In the genomic region with DNA sequence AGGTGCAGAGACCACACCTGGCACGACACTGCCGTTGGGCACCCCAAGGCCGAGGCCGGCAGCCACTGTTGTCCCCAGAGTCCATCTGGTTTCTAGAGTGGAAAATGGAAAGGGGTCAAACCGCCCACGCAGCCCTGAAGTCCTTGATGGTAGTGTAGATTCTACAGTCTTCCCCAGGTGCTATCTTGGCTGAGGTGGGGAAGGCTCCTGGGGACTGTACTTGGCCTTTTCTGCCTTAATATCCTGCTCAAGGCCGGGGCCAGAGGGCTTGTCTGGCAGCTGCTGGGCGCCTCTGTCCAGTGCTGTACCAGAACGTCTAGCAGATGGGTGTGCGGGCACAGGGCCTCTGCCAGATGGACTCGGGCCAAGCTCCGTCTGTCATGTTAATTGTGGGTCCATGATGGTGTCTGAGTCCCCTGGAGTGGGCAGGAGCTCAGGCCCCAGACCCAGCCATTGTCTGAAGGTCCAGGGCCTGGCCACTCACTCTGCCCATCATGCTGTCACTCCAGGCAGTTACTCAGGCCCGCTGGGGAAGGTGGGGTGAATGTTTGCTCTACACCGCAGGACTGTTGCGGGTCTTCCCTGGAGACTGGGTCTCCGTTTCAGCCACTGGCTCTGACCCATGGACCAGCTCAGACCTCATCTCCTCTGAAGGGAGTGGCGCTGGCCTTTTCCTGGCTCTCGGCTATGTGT, we compare ENCODE assay signal across 8 cellular contexts.
DNase-seq lines count a peak whose midpoint lies in the region; ATAC-seq lines count a peak whose summit lies in the region.

No MANE protein-coding gene starts in this region.

- no peak for ATAC-seq in activated naive CD8-positive, alpha-beta T cell treated with anti-CD3 and anti-CD28 coated beads, Interleukin-2, amount 10 ng/mL, durations not matched to agents 7 days and 5 days (ENCODE audit: low read depth)
- peak; percentile 9 for ATAC-seq in sciatic nerve

- no peaks in the 10 kb centered on the region for H3K9me3 Mint-ChIP-seq in activated naive CD8-positive, alpha-beta T cell treated with anti-CD3 and anti-CD28 coated beads, Interleukin-2, amount 10 ng/mL, durations not matched to agents 7 days and 5 days

- H3K27ac Mint-ChIP-seq in activated naive CD8-positive, alpha-beta T cell treated with anti-CD3 and anti-CD28 coated beads, Interleukin-2, amount 10 ng/mL, durations not matched to agents 7 days and 5 days: no peak overlapping the region

- peaks cover 5% of the 10 kb centered on the region for H3K27me3 Mint-ChIP-seq in activated naive CD8-positive, alpha-beta T cell treated with anti-CD3 and anti-CD28 coated beads, Interleukin-2, amount 10 ng/mL, durations not matched to agents 7 days and 5 days

- H3K4me1 Mint-ChIP-seq in activated naive CD8-positive, alpha-beta T cell treated with anti-CD3 and anti-CD28 coated beads, Interleukin-2, amount 10 ng/mL, durations not matched to agents 7 days and 5 days: peaks cover 18% of the 10 kb centered on the region

- POLR2A ChIA-PET in activated naive CD8-positive, alpha-beta T cell treated with anti-CD3 and anti-CD28 coated beads, Interleukin-2, amount 10 ng/mL, durations not matched to agents 7 days and 5 days (lab: Charles Lee): interaction anchor here (2.7 kb wide), 1 partner anchor 263 kb away, joined by 8 read pairs; no protein-coding TSS in a partner anchor

- H3K4me3 Mint-ChIP-seq in activated naive CD8-positive, alpha-beta T cell treated with anti-CD3 and anti-CD28 coated beads, Interleukin-2, amount 10 ng/mL, durations not matched to agents 7 days and 5 days: peak overlapping the region; percentile 47

- peak; percentile 20 for DNase-seq in activated CD4-positive, alpha-beta T cell treated with anti-CD3 and anti-CD28 coated beads for 48 hours
- DNase-seq in activated CD4-positive, alpha-beta T cell treated with anti-CD3 and anti-CD28 coated beads, Interleukin-2, amount 50 U/mL, for 4 hours: no peak
- DNase-seq in NCI-H524 treated with DMSO at 0.1 percent for 48 hours (lab: John Stamatoyannopoulos, UW) (peak; percentile 52), sciatic nerve (ENCODE audit: low spot score) (no peak), COR-L47 (lab: John Stamatoyannopoulos, UW) (no peak), SKM-1 treated with dmso at 0.1 percent for 144 hours (lab: John Stamatoyannopoulos, UW; ENCODE audit: unreplicated experiment) (no peak), NCI-H526 treated with DMSO at 0.1 percent for 48 hours (lab: John Stamatoyannopoulos, UW) (no peak)
- no peak for DNase-seq in activated naive CD8-positive, alpha-beta T cell treated with anti-CD3 and anti-CD28 coated beads, Interleukin-2, amount 10 ng/mL, durations not matched to agents 7 days and 5 days

- intact Hi-C loops in sciatic nerve (cut with DNase I): loop anchor here (5.0 kb wide), 1 partner anchor 262 kb away; no protein-coding TSS in a partner anchor

- H3K36me3 Mint-ChIP-seq in activated naive CD8-positive, alpha-beta T cell treated with anti-CD3 and anti-CD28 coated beads, Interleukin-2, amount 10 ng/mL, durations not matched to agents 7 days and 5 days: no peaks in the 10 kb centered on the region

Comparison
In these comparisons a context has a peak if more than half of its experiments do, and no peak if none do; other contexts are left out.
1. DNase-seq: peak in activated CD4-positive, alpha-beta T cell treated with anti-CD3 and anti-CD28 coated beads for 48 hours (single experiment) and NCI-H524 treated with DMSO at 0.1 percent for 48 hours (single experiment); none in activated CD4-positive, alpha-beta T cell treated with anti-CD3 and anti-CD28 coated beads, Interleukin-2, amount 50 U/mL, for 4 hours (0 of 2), activated naive CD8-positive, alpha-beta T cell treated with anti-CD3 and anti-CD28 coated beads, Interleukin-2, amount 10 ng/mL, durations not matched to agents 7 days and 5 days (single experiment), sciatic nerve (single experiment), COR-L47 (single experiment), SKM-1 treated with dmso at 0.1 percent for 144 hours (single experiment) and NCI-H526 treated with DMSO at 0.1 percent for 48 hours (single experiment).